1 cellular context compared by ENCODE assay signal in the genomic region with DNA sequence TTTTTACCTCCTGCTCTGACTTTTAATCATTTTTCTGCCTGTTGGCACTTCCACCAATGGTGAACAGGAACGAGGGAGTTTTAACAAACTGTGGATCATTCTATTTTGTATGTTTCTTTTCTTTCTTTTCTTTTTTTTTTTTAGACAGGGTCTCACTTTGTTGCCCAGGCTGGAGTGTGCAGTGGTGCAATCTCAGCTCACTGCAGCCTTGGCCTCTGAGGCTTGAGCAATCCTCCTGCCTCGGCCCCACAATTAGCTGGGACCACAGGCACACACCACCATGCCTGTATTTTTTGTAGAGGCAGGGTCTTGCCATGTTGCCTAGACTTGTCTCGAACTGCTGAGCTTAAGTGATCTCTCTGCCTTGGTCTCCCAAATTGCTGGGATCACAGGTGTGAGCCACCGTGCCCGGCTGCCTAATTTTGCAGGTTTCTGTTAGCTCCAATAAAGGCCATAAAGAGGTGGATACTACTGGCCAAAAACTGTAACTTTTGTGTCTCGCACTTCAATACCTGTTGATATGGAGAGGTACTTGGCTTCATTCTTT.
TF ChIP-seq lines count a peak whose summit lies in the region.

No MANE protein-coding gene starts in this region.

TF ChIP-seq in WTC11, 78 proteins besides CTCF, POLR2A, EP300 and RAD21:
- TF ChIP-seq, protein P1, sequence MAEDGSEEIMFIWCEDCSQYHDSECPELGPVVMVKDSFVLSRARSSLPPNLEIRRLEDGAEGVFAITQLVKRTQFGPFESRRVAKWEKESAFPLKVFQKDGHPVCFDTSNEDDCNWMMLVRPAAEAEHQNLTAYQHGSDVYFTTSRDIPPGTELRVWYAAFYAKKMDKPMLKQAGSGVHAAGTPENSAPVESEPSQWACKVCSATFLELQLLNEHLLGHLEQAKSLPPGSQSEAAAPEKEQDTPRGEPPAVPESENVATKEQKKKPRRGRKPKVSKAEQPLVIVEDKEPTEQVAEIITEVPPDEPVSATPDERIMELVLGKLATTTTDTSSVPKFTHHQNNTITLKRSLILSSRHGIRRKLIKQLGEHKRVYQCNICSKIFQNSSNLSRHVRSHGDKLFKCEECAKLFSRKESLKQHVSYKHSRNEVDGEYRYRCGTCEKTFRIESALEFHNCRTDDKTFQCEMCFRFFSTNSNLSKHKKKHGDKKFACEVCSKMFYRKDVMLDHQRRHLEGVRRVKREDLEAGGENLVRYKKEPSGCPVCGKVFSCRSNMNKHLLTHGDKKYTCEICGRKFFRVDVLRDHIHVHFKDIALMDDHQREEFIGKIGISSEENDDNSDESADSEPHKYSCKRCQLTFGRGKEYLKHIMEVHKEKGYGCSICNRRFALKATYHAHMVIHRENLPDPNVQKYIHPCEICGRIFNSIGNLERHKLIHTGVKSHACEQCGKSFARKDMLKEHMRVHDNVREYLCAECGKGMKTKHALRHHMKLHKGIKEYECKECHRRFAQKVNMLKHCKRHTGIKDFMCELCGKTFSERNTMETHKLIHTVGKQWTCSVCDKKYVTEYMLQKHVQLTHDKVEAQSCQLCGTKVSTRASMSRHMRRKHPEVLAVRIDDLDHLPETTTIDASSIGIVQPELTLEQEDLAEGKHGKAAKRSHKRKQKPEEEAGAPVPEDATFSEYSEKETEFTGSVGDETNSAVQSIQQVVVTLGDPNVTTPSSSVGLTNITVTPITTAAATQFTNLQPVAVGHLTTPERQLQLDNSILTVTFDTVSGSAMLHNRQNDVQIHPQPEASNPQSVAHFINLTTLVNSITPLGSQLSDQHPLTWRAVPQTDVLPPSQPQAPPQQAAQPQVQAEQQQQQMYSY (CRISPR knock-in tag; IDR thresholded peaks at IDR 0.05) = no peak
- TF ChIP-seq IRF1 (CRISPR knock-in tag; IDR thresholded peaks at IDR 0.05) (no peak), ZNF121 (CRISPR knock-in tag; IDR thresholded peaks at IDR 0.05) (0 out of 2 replicates have a peak, but pooled peaks have one; percentile 40)
